Comparison of ENCODE assay signal across 1 cellular context in genomic region chr14:49945448-49946319, GRCh38.
TF ChIP-seq lines count a peak whose summit lies in the region.

No MANE protein-coding gene starts in this region.

TF ChIP-seq in HepG2, 621 proteins besides CTCF, POLR2A, EP300 and RAD21 (continues in another document):
- TF ChIP-seq THYN1 (CRISPR knock-in tag; IDR thresholded peaks at IDR 0.05; ENCODE audit: borderline replicate concordance, low read depth) (no peak), PAF1 (CRISPR knock-in tag; IDR thresholded peaks at IDR 0.05) (no peak), PRMT3 (CRISPR knock-in tag; IDR thresholded peaks at IDR 0.05; ENCODE audit: borderline replicate concordance, low read depth) (no peak), MEIS1 (CRISPR knock-in tag; IDR thresholded peaks at IDR 0.05; ENCODE audit: borderline replicate concordance) (no peak), MXD3 (CRISPR knock-in tag; IDR thresholded peaks at IDR 0.05) (no peak), ISL2 (CRISPR knock-in tag; IDR thresholded peaks at IDR 0.05) (no peak), ZNF44 (CRISPR knock-in tag; IDR thresholded peaks at IDR 0.05) (no peak), ZNF891 (CRISPR knock-in tag; IDR thresholded peaks at IDR 0.05) (no peak), GFI1 (CRISPR knock-in tag; IDR thresholded peaks at IDR 0.05; ENCODE audit: borderline replicate concordance) (no peak), ZNF775 (CRISPR knock-in tag; IDR thresholded peaks at IDR 0.05; ENCODE audit: borderline replicate concordance) (no peak), THAP11 (CRISPR knock-in tag; IDR thresholded peaks at IDR 0.05) (no peak), ZNF572 (CRISPR knock-in tag; IDR thresholded peaks at IDR 0.05) (0 out of 2 replicates have a peak, but pooled peaks have one; percentile 68), ATF6 (CRISPR knock-in tag; conservative IDR thresholded peaks at IDR 0.05) (no peak), ZZZ3 (CRISPR knock-in tag; IDR thresholded peaks at IDR 0.05; ENCODE audit: borderline replicate concordance) (no peak), FOXA3 (CRISPR knock-in tag; IDR thresholded peaks at IDR 0.05) (no peak), ZNF530 (CRISPR knock-in tag; IDR thresholded peaks at IDR 0.05; ENCODE audit: low read depth) (no peak), PBX3 (CRISPR knock-in tag; IDR thresholded peaks at IDR 0.05; ENCODE audit: borderline replicate concordance) (no peak), BRD4 (CRISPR knock-in tag; IDR thresholded peaks at IDR 0.05) (no peak), NR2F1 (CRISPR knock-in tag; IDR thresholded peaks at IDR 0.05) (no peak), GZF1 (CRISPR knock-in tag; IDR thresholded peaks at IDR 0.05) (no peak), ZNF343 (CRISPR knock-in tag; IDR thresholded peaks at IDR 0.05) (no peak), ZFP36L1 (CRISPR knock-in tag; IDR thresholded peaks at IDR 0.05) (no peak), FUBP1 (CRISPR knock-in tag; IDR thresholded peaks at IDR 0.05; ENCODE audit: borderline replicate concordance) (no peak), HNF4A (CRISPR knock-in tag; IDR thresholded peaks at IDR 0.05) (peak; percentile 49), YEATS4 (CRISPR knock-in tag; IDR thresholded peaks at IDR 0.05; ENCODE audit: borderline replicate concordance) (0 out of 2 replicates have a peak, but pooled peaks have one; percentile 15), ZNF652 (CRISPR knock-in tag; IDR thresholded peaks at IDR 0.05; ENCODE audit: borderline replicate concordance, low read depth) (peak; percentile 82), STAT5B (CRISPR knock-in tag; IDR thresholded peaks at IDR 0.05) (no peak), NFE2L2 (IDR thresholded peaks at IDR 0.05; ENCODE audit: low read length) (no peak), SRSF4 (IDR thresholded peaks at IDR 0.05; ENCODE audit: low read depth, low read length, poor library complexity, severe bottlenecking) (no peak), IKZF4 (CRISPR knock-in tag; IDR thresholded peaks at IDR 0.05; ENCODE audit: borderline replicate concordance, low read depth, not compliant biosample characterization) (no peak), ZNF773 (CRISPR knock-in tag; IDR thresholded peaks at IDR 0.05; ENCODE audit: borderline replicate concordance) (no peak), PREB (CRISPR knock-in tag; IDR thresholded peaks at IDR 0.05) (no peak), STAG1 (CRISPR knock-in tag; IDR thresholded peaks at IDR 0.05) (no peak), CHD2 (IDR thresholded peaks at IDR 0.05; ENCODE audit: low read depth, low read length) (no peak), SP4 (CRISPR knock-in tag; IDR thresholded peaks at IDR 0.05) (no peak), PATZ1 (CRISPR knock-in tag; IDR thresholded peaks at IDR 0.05) (0 out of 2 replicates have a peak, but pooled peaks have one; percentile 13), ZNF136 (CRISPR knock-in tag; IDR thresholded peaks at IDR 0.05; ENCODE audit: low read depth) (no peak), ZBED4 (CRISPR knock-in tag; IDR thresholded peaks at IDR 0.05; ENCODE audit: borderline replicate concordance) (no peak), YEATS2 (CRISPR knock-in tag; IDR thresholded peaks at IDR 0.05; ENCODE audit: borderline replicate concordance) (no peak), SETDB1 (CRISPR knock-in tag; IDR thresholded peaks at IDR 0.05; ENCODE audit: borderline replicate concordance) (no peak), ELK4 (CRISPR knock-in tag; IDR thresholded peaks at IDR 0.05; ENCODE audit: borderline replicate concordance) (no peak), ZNF354B (CRISPR knock-in tag; IDR thresholded peaks at IDR 0.05) (no peak), HOXD1 (CRISPR knock-in tag; IDR thresholded peaks at IDR 0.05) (no peak), ZNF614 (CRISPR knock-in tag; IDR thresholded peaks at IDR 0.05; ENCODE audit: borderline replicate concordance) (no peak), ZXDC (CRISPR knock-in tag; IDR thresholded peaks at IDR 0.05) (no peak), ZNF75D (CRISPR knock-in tag; IDR thresholded peaks at IDR 0.05; ENCODE audit: borderline replicate concordance) (no peak)
